Comparison of ENCODE assay signal across 8 cellular contexts in the genomic region with DNA sequence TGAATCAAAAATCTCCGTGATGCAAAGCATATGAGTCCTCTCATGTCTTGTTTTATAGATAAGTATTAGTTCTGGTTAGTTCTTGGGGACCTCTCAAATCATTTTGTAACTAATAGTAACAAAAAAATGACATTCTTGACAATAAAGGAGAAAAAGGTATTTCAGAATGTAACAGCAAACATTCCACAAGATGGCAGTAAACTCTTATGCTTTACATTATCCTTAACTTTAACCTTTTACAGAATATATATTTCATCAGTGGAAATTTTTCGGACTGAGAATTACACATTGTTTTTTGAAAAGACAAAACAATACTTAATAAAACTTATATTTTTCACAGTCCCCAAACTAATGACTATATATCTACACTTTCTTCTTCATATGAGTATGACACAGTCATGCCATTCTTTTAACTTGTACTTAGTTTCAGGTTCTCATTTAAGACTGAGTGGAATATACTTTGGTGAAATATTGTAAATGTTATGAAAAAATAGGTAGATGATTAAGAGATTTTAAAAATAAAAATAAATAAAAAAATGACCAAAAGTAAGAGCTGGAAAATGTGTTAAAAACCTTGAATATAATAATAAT.
DNase-seq lines count a peak whose midpoint lies in the region; ATAC-seq and FAIRE-seq lines count a peak whose summit lies in the region.

No MANE protein-coding gene starts in this region.

- H3K27me3 ChIP-seq in small intestine (ENCODE audit: control insufficient read depth in 2 of 2, insufficient read depth in 2 of 2, low read length in 2 of 2), result no peaks in the 10 kb centered on the region

- 29 to 39% (median 32%) methylated on average over 2 of the region's 2 CpGs for WGBS in small intestine, 3 donors

- DNase-seq in NCI-H748 (lab: John Stamatoyannopoulos, UW; ENCODE audit: unreplicated experiment) (peak; percentile 49), NCI-H748 treated with DMSO at 0.1 percent for 48 hours (lab: John Stamatoyannopoulos, UW) (no peak), NCI-H446 treated with DMSO at 0.1 percent for 48 hours (lab: John Stamatoyannopoulos, UW) (peak; percentile 26), dermis blood vessel endothelial cell (peak; percentile 13), small intestine (no peak), 8988T (no peak), iPS-NIHi7 (ENCODE audit: extremely low spot score) (no peak)

- peak; percentile 70 for FAIRE-seq in small intestine (lab: Jason Lieb, UNC)

- no peak overlapping the region for H3K4me3 ChIP-seq in small intestine (ENCODE audit: low read depth in 1 of 2, low read length in 2 of 2)

- ATAC-seq in GM18870 (IDR thresholded peaks at IDR 0.05; ENCODE audit: unreplicated experiment), result no peak

- H3K4me1 ChIP-seq in small intestine (ENCODE audit: control insufficient read depth in 2 of 2, insufficient read depth in 1 of 2, low read depth in 1 of 2, low read length in 1 of 2), result no peaks in the 10 kb centered on the region

- no peak overlapping the region for H3K27ac ChIP-seq in small intestine (ENCODE audit: low read depth in 1 of 2, low read length in 1 of 2)

- H3K9me3 ChIP-seq in small intestine (ENCODE audit: control insufficient read depth, low read depth), result no peaks in the 10 kb centered on the region

- no peaks in the 10 kb centered on the region for H3K36me3 ChIP-seq in small intestine (ENCODE audit: control insufficient read depth in 2 of 2, insufficient read depth in 2 of 2, low read length in 2 of 2)

Comparison
In these comparisons a context has a peak if more than half of its experiments do, and no peak if none do; other contexts are left out.
1. DNase-seq: peak in NCI-H748 (single experiment), NCI-H446 treated with DMSO at 0.1 percent for 48 hours (single experiment) and dermis blood vessel endothelial cell (single experiment); none in NCI-H748 treated with DMSO at 0.1 percent for 48 hours (single experiment), small intestine (single experiment), 8988T (single experiment) and iPS-NIHi7 (single experiment).